ENCODE assay signal across 1 cellular context in the genomic region with DNA sequence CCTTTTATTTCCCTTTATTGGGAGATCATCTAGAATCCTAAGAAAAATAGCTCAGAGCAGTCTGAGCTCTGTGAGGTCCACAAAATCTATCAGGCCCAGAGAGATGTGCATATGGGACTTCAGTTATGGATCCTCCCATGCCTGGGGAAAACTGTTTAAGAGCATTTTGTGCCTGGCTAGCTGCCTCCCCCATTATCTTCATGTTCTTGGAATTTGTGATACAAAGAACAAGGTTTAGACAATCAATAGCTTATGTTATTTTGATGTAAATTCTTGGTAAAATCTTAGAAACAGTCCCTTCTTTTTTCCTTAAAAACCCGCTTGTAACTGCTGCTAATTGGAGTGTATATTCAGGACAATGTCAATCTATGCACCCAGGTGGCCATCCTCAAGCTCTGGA.
TF ChIP-seq lines count a peak whose summit lies in the region.

No MANE protein-coding gene starts in this region.

TF ChIP-seq in GM12878, 131 proteins besides CTCF, POLR2A, EP300 and RAD21 (continued from another document):
- TF ChIP-seq, protein P1, sequence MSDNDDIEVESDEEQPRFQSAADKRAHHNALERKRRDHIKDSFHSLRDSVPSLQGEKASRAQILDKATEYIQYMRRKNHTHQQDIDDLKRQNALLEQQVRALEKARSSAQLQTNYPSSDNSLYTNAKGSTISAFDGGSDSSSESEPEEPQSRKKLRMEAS (IDR thresholded peaks at IDR 0.05; ENCODE audit: low read depth, low read length), result no peak
- TF ChIP-seq RCOR1 (conservative IDR thresholded peaks at IDR 0.05; ENCODE audit: low read depth, low read length) (no peak), ZNF384 (IDR thresholded peaks at IDR 0.05; ENCODE audit: borderline replicate concordance, low read depth, low read length) (no peak), MEF2B (IDR thresholded peaks at IDR 0.05; ENCODE audit: partially characterized antibody, poor library complexity, severe bottlenecking) (no peak), GATAD2B (conservative IDR thresholded peaks at IDR 0.05; ENCODE audit: low read depth) (no peak), POLR2AphosphoS2 (IDR thresholded peaks at IDR 0.05; ENCODE audit: low read depth, low read length) (no peak), SMARCA5 (IDR thresholded peaks at IDR 0.05) (no peak), IKZF1 (conservative IDR thresholded peaks at IDR 0.05) (no peak), NFIC (IDR thresholded peaks at IDR 0.05; ENCODE audit: low read depth, low read length) (no peak)
- TF ChIP-seq, protein P2, sequence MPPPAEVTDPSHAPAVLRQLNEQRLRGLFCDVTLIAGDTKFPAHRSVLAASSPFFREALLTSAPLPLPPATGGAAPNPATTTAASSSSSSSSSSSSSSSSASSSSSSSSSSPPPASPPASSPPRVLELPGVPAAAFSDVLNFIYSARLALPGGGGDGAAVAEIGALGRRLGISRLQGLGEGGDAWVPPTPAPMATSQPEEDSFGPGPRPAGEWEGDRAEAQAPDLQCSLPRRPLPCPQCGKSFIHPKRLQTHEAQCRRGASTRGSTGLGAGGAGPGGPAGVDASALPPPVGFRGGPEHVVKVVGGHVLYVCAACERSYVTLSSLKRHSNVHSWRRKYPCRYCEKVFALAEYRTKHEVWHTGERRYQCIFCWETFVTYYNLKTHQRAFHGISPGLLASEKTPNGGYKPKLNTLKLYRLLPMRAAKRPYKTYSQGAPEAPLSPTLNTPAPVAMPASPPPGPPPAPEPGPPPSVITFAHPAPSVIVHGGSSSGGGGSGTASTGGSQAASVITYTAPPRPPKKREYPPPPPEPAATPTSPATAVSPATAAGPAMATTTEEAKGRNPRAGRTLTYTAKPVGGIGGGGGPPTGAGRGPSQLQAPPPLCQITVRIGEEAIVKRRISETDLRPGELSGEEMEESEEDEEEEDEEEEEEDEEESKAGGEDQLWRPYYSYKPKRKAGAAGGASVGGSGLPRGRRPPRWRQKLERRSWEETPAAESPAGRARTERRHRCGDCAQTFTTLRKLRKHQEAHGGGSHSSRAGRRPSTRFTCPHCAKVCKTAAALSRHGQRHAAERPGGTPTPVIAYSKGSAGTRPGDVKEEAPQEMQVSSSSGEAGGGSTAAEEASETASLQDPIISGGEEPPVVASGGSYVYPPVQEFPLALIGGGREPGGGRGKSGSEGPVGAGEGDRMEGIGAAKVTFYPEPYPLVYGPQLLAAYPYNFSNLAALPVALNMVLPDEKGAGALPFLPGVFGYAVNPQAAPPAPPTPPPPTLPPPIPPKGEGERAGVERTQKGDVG (CRISPR knock-in tag; IDR thresholded peaks at IDR 0.05), result no peak
